In the genomic region with DNA sequence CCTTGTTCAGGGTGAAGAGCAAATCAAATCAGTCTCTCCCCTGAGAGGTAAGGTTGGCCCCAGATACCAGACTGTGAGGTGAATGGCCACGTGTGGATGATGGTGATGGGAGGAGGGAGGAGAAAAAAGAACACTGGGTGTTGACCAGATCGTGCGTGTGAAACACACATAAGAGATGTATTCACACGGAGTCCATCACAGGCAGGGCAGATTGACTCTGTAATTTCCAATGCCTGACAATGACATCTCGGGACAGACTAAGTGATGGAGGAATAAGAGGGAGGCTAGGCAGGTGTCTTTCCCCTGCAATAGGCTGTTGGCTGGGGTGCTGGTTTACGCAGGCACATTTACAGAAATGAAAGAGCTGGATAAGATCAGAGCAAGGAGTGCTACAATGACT, we compare ENCODE assay signal across 1 cellular context.
TF ChIP-seq lines count a peak whose summit lies in the region.

No MANE protein-coding gene starts in this region.

TF ChIP-seq in GM23338, 12 proteins besides CTCF, POLR2A, EP300 and RAD21 (continued from another document):
- TF ChIP-seq EZH2 (IDR thresholded peaks at IDR 0.05; ENCODE audit: low read depth, unreplicated experiment): no peak
- TF ChIP-seq ZNF331 (CRISPR knock-in tag; IDR thresholded peaks at IDR 0.05; ENCODE audit: low read depth): no peak
